In genomic region chr7:54758702-54759665, GRCh38 we compare ENCODE assay signal across 1 cellular context.
TF ChIP-seq lines count a peak whose summit lies in the region.

SEC61G (minus strand) TSS chr7:54759211; CDS start chr7:54757588, 1,623 bp downstream.

TF ChIP-seq in H1, 55 proteins besides CTCF, POLR2A, EP300 and RAD21 (continued from another document):
- TF ChIP-seq CHD7 (IDR thresholded peaks at IDR 0.05; ENCODE audit: insufficient replicate concordance, low read length) = no peak
- peak; percentile 83 for TF ChIP-seq CREB1 (IDR thresholded peaks at IDR 0.05)
- no peak for TF ChIP-seq POU5F1 (IDR thresholded peaks at IDR 0.05; ENCODE audit: low read depth, low read length)
- TF ChIP-seq SIX5 (IDR thresholded peaks at IDR 0.05; ENCODE audit: low read depth, low read length) = no peak
- no peak for TF ChIP-seq KDM1A (IDR thresholded peaks at IDR 0.05; ENCODE audit: borderline replicate concordance, low read length)
- peak; percentile 94 for TF ChIP-seq GABPA (IDR thresholded peaks at IDR 0.05; ENCODE audit: borderline replicate concordance, insufficient read depth, low read length)
- no peak for TF ChIP-seq E2F6 (IDR thresholded peaks at IDR 0.05)
- peak; percentile 72 for TF ChIP-seq SP1 (IDR thresholded peaks at IDR 0.05; ENCODE audit: low read depth, low read length)
- no peak for TF ChIP-seq GTF2F1 (IDR thresholded peaks at IDR 0.05; ENCODE audit: borderline replicate concordance, low read depth, low read length)
- no peak for TF ChIP-seq JUN (IDR thresholded peaks at IDR 0.05; ENCODE audit: low read depth, low read length)
- TF ChIP-seq TAF1 (IDR thresholded peaks at IDR 0.05; ENCODE audit: low read depth, low read length) = peak; percentile 88
- no peak for TF ChIP-seq BRCA1 (IDR thresholded peaks at IDR 0.05; ENCODE audit: low read depth, low read length)
- no peak for TF ChIP-seq TCF12 (IDR thresholded peaks at IDR 0.05; ENCODE audit: low read depth, low read length)
- no peak for TF ChIP-seq ZNF274 (IDR thresholded peaks at IDR 0.05; ENCODE audit: borderline replicate concordance, extremely low read depth, low read length)
- no peak for TF ChIP-seq CTBP2 (IDR thresholded peaks at IDR 0.05; ENCODE audit: borderline replicate concordance, insufficient read depth, insufficient read length, low read length)
- no peak for TF ChIP-seq SUZ12 (IDR thresholded peaks at IDR 0.05; ENCODE audit: low read length)
- peak; percentile 65 for TF ChIP-seq KDM4A (IDR thresholded peaks at IDR 0.05; ENCODE audit: low read depth, low read length, severe bottlenecking)
- TF ChIP-seq CHD1 (IDR thresholded peaks at IDR 0.05; ENCODE audit: low read depth, low read length) = no peak
- no peak for TF ChIP-seq BCL11A (IDR thresholded peaks at IDR 0.05; ENCODE audit: low read depth in 2 of 2, low read length in 2 of 2)
- TF ChIP-seq SIRT6 (IDR thresholded peaks at IDR 0.05; ENCODE audit: low read length) = no peak
- no peak for TF ChIP-seq CEBPB (IDR thresholded peaks at IDR 0.05; ENCODE audit: low read depth, low read length)
- no peak for TF ChIP-seq JUND (IDR thresholded peaks at IDR 0.05; ENCODE audit: low read length)
- TF ChIP-seq YY1 (IDR thresholded peaks at IDR 0.05; ENCODE audit: low read depth, low read length) = peak; percentile 42; the same call in 1 of the 2 replicates
- TF ChIP-seq TEAD4 (IDR thresholded peaks at IDR 0.05; ENCODE audit: low read depth, low read length) = no peak; the same call in 1 of the 2 replicates
- no peak for TF ChIP-seq RNF2 (IDR thresholded peaks at IDR 0.05; ENCODE audit: borderline replicate concordance, low read depth, low read length, missing control alignments, poor library complexity, severe bottlenecking)
- TF ChIP-seq CBX5 (IDR thresholded peaks at IDR 0.05; ENCODE audit: low read depth, low read length) = no peak
- no peak for TF ChIP-seq MAFK (IDR thresholded peaks at IDR 0.05; ENCODE audit: low read depth, low read length)
- 0 out of 2 replicates have a peak, but pooled peaks have one; percentile 25 for TF ChIP-seq SP2 (IDR thresholded peaks at IDR 0.05; ENCODE audit: low read length)
- no peak for TF ChIP-seq HDAC6 (IDR thresholded peaks at IDR 0.05; ENCODE audit: low read depth, low read length)
- TF ChIP-seq SIN3A (conservative IDR thresholded peaks at IDR 0.05 in 1 of 2, IDR thresholded peaks at IDR 0.05 in 1 of 2; ENCODE audit: low read depth in 1 of 2, low read length in 2 of 2) = peak; percentile 21 to 57; a peak in 1 of 4 replicates
- TF ChIP-seq RXRA (IDR thresholded peaks at IDR 0.05; ENCODE audit: insufficient read depth, low read depth, low read length) = no peak
- TF ChIP-seq RFX5 (IDR thresholded peaks at IDR 0.05; ENCODE audit: borderline replicate concordance, low read depth, low read length) = no peak
- no peak for TF ChIP-seq FOSL1 (IDR thresholded peaks at IDR 0.05; ENCODE audit: insufficient read depth, low read depth, low read length)
- TF ChIP-seq SAP30 (IDR thresholded peaks at IDR 0.05; ENCODE audit: insufficient read depth, insufficient replicate concordance, low read length) = no peak
- no peak for TF ChIP-seq EGR1 (IDR thresholded peaks at IDR 0.05; ENCODE audit: borderline replicate concordance, low read depth, low read length)
- TF ChIP-seq USF2 (IDR thresholded peaks at IDR 0.05; ENCODE audit: low read length) = no peak
- TF ChIP-seq RBBP5 (IDR thresholded peaks at IDR 0.05; ENCODE audit: borderline replicate concordance, low read depth, low read length) = peak; percentile 86
- no peak for TF ChIP-seq ATF2 (IDR thresholded peaks at IDR 0.05; ENCODE audit: low read length)
- peak; percentile 96 for TF ChIP-seq ASH2L (IDR thresholded peaks at IDR 0.05; ENCODE audit: low read length)
- TF ChIP-seq KDM5A (IDR thresholded peaks at IDR 0.05; ENCODE audit: low read length) = no peak
